ENCODE assay signal across 17 cellular contexts in genomic region chr3:134476977-134477376, GRCh38. TPM values are rescaled to one million over a fixed set of nuclear protein-coding genes. Genes with fewer than 3 reads are reported as not detected.
DNase-seq lines count a peak whose midpoint lies in the region; ATAC-seq, FAIRE-seq and TF ChIP-seq lines count a peak whose summit lies in the region.
"Had no signal": no experiment of that assay in that cellular context is flagged by ENCODE, and none has a peak within 500 bp of the region (broad histone marks: within the 10 kb centered on the region; RNA-seq: fewer than 3 reads in every experiment).

No MANE protein-coding gene starts in this region.

- H3K9me2 ChIP-seq in GM23248 (ENCODE audit: insufficient read depth): no peaks in the 10 kb centered on the region

- H3K9ac ChIP-seq in GM23248: peak overlapping the region; percentile 70

- no peak for TF ChIP-seq POLR2A in gastrocnemius medialis (IDR thresholded peaks at IDR 0.05)

- H3K27ac ChIP-seq in GM23248 (peak overlapping the region; percentile 82), gastrocnemius medialis (peak overlapping the region; percentile 23 to 58 (median 50)), small intestine (ENCODE audit: low read depth in 1 of 2, low read length in 1 of 2) (no peak overlapping the region)

- intact Hi-C loops in gastrocnemius medialis (cut with DNase I; ENCODE audit: low total_unique reads): loop anchor here (2.0 to 10.0 kb wide), 3 partner anchors 102 to 542 kb away; partner anchors contain the start of gene AMOTL2
- intact Hi-C loops in Caco-2 (cut with micrococcal nuclease; ENCODE audit: unreplicated experiment): loop anchor here (5.0 kb wide), 1 partner anchor 280 kb away; no protein-coding TSS in a partner anchor

- no peaks in the 10 kb centered on the region for H3K4me1 Mint-ChIP-seq in endothelial cell (ENCODE audit: unreplicated experiment)
- peaks cover 10% of the 10 kb centered on the region for H3K4me1 Mint-ChIP-seq in Caco-2 (ENCODE audit: low read depth, unreplicated experiment)
- H3K4me1 Mint-ChIP-seq: B cell, natural killer cell had no signal

- H3K9me3 Mint-ChIP-seq in endothelial cell (ENCODE audit: unreplicated experiment): no peaks in the 10 kb centered on the region
- H3K9me3 Mint-ChIP-seq in Caco-2 (ENCODE audit: unreplicated experiment): no peaks in the 10 kb centered on the region
- H3K9me3 Mint-ChIP-seq: natural killer cell had no signal

- in situ Hi-C loops in GM23248 (cut with MboI) (loop anchor here (5.0 to 25.0 kb wide), 3 partner anchors 170 to 540 kb away; no protein-coding TSS in a partner anchor), gastrocnemius medialis (cut with MboI; ENCODE audit: low sequenced_read_pairs in 4 of 4) (loop anchor here in 2 of 4 donors (10.0 to 25.0 kb wide), 3 partner anchors 92 to 665 kb away; partner anchors contain the start of genes AMOTL2 (in 1 of the 2) and SRPRB (in 1 of the 2))

- TF ChIP-seq CTCF in endothelial cell (IDR thresholded peaks at IDR 0.05; ENCODE audit: unreplicated experiment) (no peak), gastrocnemius medialis (IDR thresholded peaks at IDR 0.05 in 4 of 5, conservative IDR thresholded peaks at IDR 0.05 in 1 of 5) (no peak), Caco-2 (IDR thresholded peaks at IDR 0.05; ENCODE audit: insufficient read depth in 1 of 2, low read depth in 1 of 2, low read length in 1 of 2, severe bottlenecking in 1 of 2, unreplicated experiment in 1 of 2) (no peak)

- H3K4me2 ChIP-seq in GM23248 (ENCODE audit: unreplicated experiment): peak overlapping the region; percentile 40

- BruUV-seq in Caco-2 (replicated peaks; lab: Mats Ljungman, UMichigan): no TSS peak

- H4K20me1 ChIP-seq in GM23248 (ENCODE audit: insufficient read depth): no peaks in the 10 kb centered on the region

- peak; percentile 71 to 92 for ATAC-seq in gastrocnemius medialis
- ATAC-seq: natural killer cell, Panc1 had no signal

- H3K36me3 ChIP-seq in GM23248 (ENCODE audit: low read depth) (peaks cover 21% of the 10 kb centered on the region; the same call in 1 of the 2 replicates), gastrocnemius medialis (peaks cover 0 to 40% of the 10 kb centered on the region in 2 donors), Caco-2 (ENCODE audit: control insufficient read depth, insufficient read depth, low read length) (peaks cover 2% of the 10 kb centered on the region; the same call in 1 of the 2 replicates), small intestine (ENCODE audit: control insufficient read depth in 2 of 2, insufficient read depth in 2 of 2, low read length in 2 of 2) (peaks cover 13 to 24% of the 10 kb centered on the region in 2 donors)

- H3K4me3 Mint-ChIP-seq in endothelial cell (ENCODE audit: unreplicated experiment): peak overlapping the region; percentile 42
- no peak overlapping the region for H3K4me3 Mint-ChIP-seq in Caco-2 (ENCODE audit: unreplicated experiment)
- H3K4me3 Mint-ChIP-seq: B cell, natural killer cell had no signal

- CTCF ChIA-PET in Caco-2 (lab: Charles Lee): interaction anchor here (1.3 to 3.9 kb wide), 2 partner anchors 18 to 168 kb away, joined by 3 to 37 read pairs; no protein-coding TSS in a partner anchor

- H3K4me1 ChIP-seq in GM23248 (ENCODE audit: insufficient read depth) (peaks cover 68% of the 10 kb centered on the region), gastrocnemius medialis (peaks cover 12 to 15% of the 10 kb centered on the region in 2 donors), Caco-2 (peaks cover 42% of the 10 kb centered on the region), small intestine (ENCODE audit: control insufficient read depth in 2 of 2, insufficient read depth in 1 of 2, low read depth in 1 of 2, low read length in 1 of 2) (no peaks in the 10 kb centered on the region)

- 22 to 27% methylated on average over 5 of the region's 5 CpGs for WGBS in GM23248 (ENCODE audit: low coverage in 1 of 2, low lambda C conversion rate in 2 of 2, missing lambda C conversion rate in 2 of 2), 2 experiments
- 92 to 95% (median 94%) methylated on average over 5 of the region's 5 CpGs for WGBS in small intestine, 3 donors

- POLR2A ChIA-PET in Caco-2 (lab: Charles Lee): interaction anchor here (0.7 to 1.1 kb wide), 2 partner anchors 113 to 137 kb away, joined by 3 to 6 read pairs; no protein-coding TSS in a partner anchor

- no peak overlapping the region for H2AFZ ChIP-seq in GM23248

- peaks cover 51% of the 10 kb centered on the region for H3F3A ChIP-seq in GM23248 (ENCODE audit: insufficient read depth)

- DNase-seq in GM23248 (peak; percentile 93), endothelial cell (ENCODE audit: low spot score) (no peak), islet precursor cell (peak; percentile 62), gastrocnemius medialis (peak in 1 of 2 donors; percentile 70), NCI-H1694 treated with DMSO at 0.1 percent for 48 hours (lab: John Stamatoyannopoulos, UW) (no peak), Caco-2 (no peak), small intestine (no peak), NCI-H1105 treated with DMSO at 0.1 percent for 48 hours (lab: John Stamatoyannopoulos, UW) (no peak)
- DNase-seq: activated naive CD4-positive, alpha-beta T cell; effector memory CD4-positive, alpha-beta T cell; kidney glomerular epithelial cell; natural killer cell; NCI-H2081 had no signal

- no peaks in the 10 kb centered on the region for H3K27me3 ChIP-seq in GM23248 (replicated peaks; ENCODE audit: insufficient read depth)
- H3K27me3 ChIP-seq in gastrocnemius medialis: no peaks in the 10 kb centered on the region
- no peaks in the 10 kb centered on the region for H3K27me3 ChIP-seq in Caco-2 (replicated peaks; ENCODE audit: control insufficient read depth, insufficient read depth, low read length)
- no peaks in the 10 kb centered on the region for H3K27me3 ChIP-seq in small intestine (ENCODE audit: control insufficient read depth in 2 of 2, insufficient read depth in 2 of 2, low read length in 2 of 2)
- H3K27me3 ChIP-seq: tibial nerve had no signal

- H3K27me3 Mint-ChIP-seq in endothelial cell (ENCODE audit: unreplicated experiment) (peaks cover 2% of the 10 kb centered on the region), Caco-2 (ENCODE audit: insufficient read depth, unreplicated experiment) (no peaks in the 10 kb centered on the region)
- H3K27me3 Mint-ChIP-seq: B cell had no signal

- peaks cover 27% of the 10 kb centered on the region for H3K36me3 Mint-ChIP-seq in endothelial cell (ENCODE audit: low read depth, unreplicated experiment)
- peaks cover 24% of the 10 kb centered on the region for H3K36me3 Mint-ChIP-seq in Caco-2 (ENCODE audit: insufficient read depth, unreplicated experiment)

- FAIRE-seq in small intestine (lab: Jason Lieb, UNC): no peak
- FAIRE-seq: bronchial epithelial cell had no signal

- H3K27ac Mint-ChIP-seq in endothelial cell (ENCODE audit: unreplicated experiment) (no peak overlapping the region), Caco-2 (ENCODE audit: unreplicated experiment) (no peak overlapping the region)
- H3K27ac Mint-ChIP-seq: B cell had no signal

- no peaks in the 10 kb centered on the region for H3K9me3 ChIP-seq in GM23248 (ENCODE audit: low read depth)
- H3K9me3 ChIP-seq in gastrocnemius medialis: no peaks in the 10 kb centered on the region
- H3K9me3 ChIP-seq in Caco-2: no peaks in the 10 kb centered on the region
- no peaks in the 10 kb centered on the region for H3K9me3 ChIP-seq in small intestine (ENCODE audit: control insufficient read depth, low read depth)
- H3K9me3 ChIP-seq: tibial nerve had no signal

- peaks cover 42% of the 10 kb centered on the region for H3K79me2 ChIP-seq in GM23248 (ENCODE audit: insufficient read depth)

- H3K4me3 ChIP-seq in GM23248: peak overlapping the region; percentile 33; the same call in 1 of the 2 replicates
- no peak overlapping the region for H3K4me3 ChIP-seq in gastrocnemius medialis
- no peak overlapping the region for H3K4me3 ChIP-seq in Caco-2 (ENCODE audit: low read depth, low read length)
- H3K4me3 ChIP-seq in small intestine (ENCODE audit: low read depth in 1 of 2, low read length in 2 of 2): no peak overlapping the region
- H3K4me3 ChIP-seq: tibial nerve had no signal

RNA-seq across cellular contexts. Expression of gene ANAPC13, which starts 8.8 kb away (rescaled TPM):
- total RNA-seq in GM23248 (2014; rRNA removed; shearing (Covaris generic)): 93.5 and 108 TPM in 2 replicates
- polyA plus RNA-seq in GM23248 (2016; fragmentation: Nextera tagmentation; extraction: Ambion mirVana) (197 and 201 TPM in 2 replicates), small intestine (10 to 100 TPM; 45.6 to 72.7 (median 60.4) TPM)
- total RNA-seq in endothelial cell (ENCODE audit: unreplicated experiment) (59.4 TPM), gastrocnemius medialis (10 to 100 TPM; 32.3 to 82.2 (median 78.7) TPM), Caco-2 (2022) (47.6 and 57.0 TPM in 2 replicates)

RNA-seq across cellular contexts. Expression of gene CEP63, which starts 8.9 kb away (rescaled TPM):
- total RNA-seq in GM23248 (2014; rRNA removed; shearing (Covaris generic)): 12.6 and 21.0 TPM in 2 replicates
- polyA plus RNA-seq in GM23248 (2016; fragmentation: Nextera tagmentation; extraction: Ambion mirVana) (28.8 and 29.7 TPM in 2 replicates), small intestine (10 to 100 TPM; 10.3 to 13.9 (median 13.8) TPM)
- total RNA-seq in endothelial cell (ENCODE audit: unreplicated experiment) (16.8 TPM), gastrocnemius medialis (10 to 100 TPM; 21.4 to 23.5 (median 22.4) TPM), Caco-2 (2022) (21.3 and 21.9 TPM in 2 replicates)

Comparison
In these comparisons a context has a peak if more than half of its experiments do, and no peak if none do; other contexts are left out.
1. DNase-seq: peak in GM23248 (single experiment) and islet precursor cell (single experiment); none in endothelial cell (single experiment), NCI-H1694 treated with DMSO at 0.1 percent for 48 hours (single experiment), Caco-2 (0 of 2), small intestine (single experiment) and NCI-H1105 treated with DMSO at 0.1 percent for 48 hours (single experiment).
2. H3K27ac ChIP-seq: peak in GM23248 (single experiment) and gastrocnemius medialis (4 of 4); none in small intestine (0 of 2).